In the genomic region with DNA sequence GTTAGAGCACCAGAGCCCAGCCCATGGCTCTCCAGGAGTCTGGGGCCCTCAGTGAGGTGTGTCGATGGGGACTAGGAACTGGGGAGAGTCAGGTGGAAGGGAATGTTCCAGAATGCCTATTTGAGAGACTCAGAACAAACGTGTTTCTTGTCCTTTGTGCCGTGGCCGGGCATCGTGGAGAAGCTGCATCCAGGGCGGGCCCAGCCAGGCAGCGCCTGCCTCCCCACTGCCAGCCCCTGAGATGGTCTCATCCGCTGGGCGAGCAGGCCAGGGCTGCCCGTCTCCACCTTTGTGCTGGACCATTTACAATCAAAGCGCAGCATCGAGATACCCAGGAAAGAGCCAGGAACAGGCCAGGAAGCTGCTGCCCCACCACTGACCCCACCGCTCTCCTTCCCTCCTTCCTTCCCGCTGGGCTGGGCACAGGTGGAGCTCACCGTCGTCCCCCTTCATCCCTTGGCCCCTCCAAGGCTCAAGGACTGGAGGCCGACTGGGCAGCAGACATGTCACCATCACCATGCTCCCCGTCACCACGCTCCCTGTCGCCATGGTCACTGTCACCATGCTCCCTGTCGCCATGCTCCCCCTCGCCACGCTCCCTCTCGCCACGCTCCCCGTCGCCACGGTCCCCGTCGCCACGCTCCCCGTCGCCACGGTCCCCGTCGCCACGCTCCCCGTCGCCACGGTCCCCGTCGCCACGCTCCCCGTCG, we compare ENCODE assay signal across 26 cellular contexts.
"Had no signal": no experiment of that assay in that cellular context is flagged by ENCODE, and none has a peak within 500 bp of the region (broad histone marks: within the 10 kb centered on the region; RNA-seq: fewer than 3 reads in every experiment).

No MANE protein-coding gene starts in this region.

- H3K4me1 ChIP-seq: neural progenitor cell, pancreas, prostate gland, right atrium auricular region, right lobe of liver, sigmoid colon, thyroid gland, tibial nerve, vagina had no signal

- H3K27ac ChIP-seq: neural progenitor cell, pancreas, prostate gland, right atrium auricular region, right lobe of liver, sigmoid colon, stomach, thoracic aorta, thyroid gland, tibial nerve, upper lobe of left lung, vagina had no signal

- H3K9ac ChIP-seq: neural progenitor cell had no signal

- H3K36me3 ChIP-seq: neural progenitor cell, pancreas, prostate gland, right atrium auricular region, right lobe of liver, sigmoid colon, stomach, thoracic aorta, thyroid gland, tibial nerve, upper lobe of left lung, vagina had no signal

- H3K9me3 ChIP-seq: pancreas, prostate gland, right atrium auricular region, right lobe of liver, sigmoid colon, stomach, thoracic aorta, thyroid gland, tibial nerve, upper lobe of left lung, vagina had no signal

- DNase-seq: naive thymus-derived CD4-positive, alpha-beta T cell; natural killer cell; occipital lobe; retina; sigmoid colon; small intestine; stimulated activated CD4-positive, alpha-beta T cell treated with anti-CD3 and anti-CD28 coated beads, Interleukin-15, amount 100 ng/mL, for 24 hours; stimulated activated CD4-positive, alpha-beta T cell treated with anti-CD3 and anti-CD28 coated beads, Interleukin-2, amount 100 ng/mL, for 24 hours; stimulated activated CD4-positive, alpha-beta T cell treated with anti-CD3 and anti-CD28 coated beads, Interleukin-2, amount 100 ng/mL, for 48 hours; stimulated activated CD4-positive, alpha-beta T cell treated with anti-CD3 and anti-CD28 coated beads, Interleukin-4, amount 100 ng/mL, for 24 hours; stimulated activated naive B cell treated with anti-CD40 and anti-IgM and Interleukin-4, amounts not matched to agents 10 μg/mL and 1 μg/mL and 100 μg/mL, for 72 hours; stimulated activated naive CD4-positive, alpha-beta T cell treated with Interleukin-2 at 50 U/mL for 16 hours; stomach; thyroid gland; trophoblast cell had no signal

- H3K27me3 ChIP-seq: neural progenitor cell, pancreas, right atrium auricular region, right lobe of liver, sigmoid colon, thyroid gland, upper lobe of left lung, vagina had no signal

- ATAC-seq: naive thymus-derived CD4-positive, alpha-beta T cell; natural killer cell; pancreas; right lobe of liver; stimulated activated effector memory CD8-positive, alpha-beta T cell treated with anti-CD3 and anti-CD28 coated beads, Interleukin-12 subunit alpha, Interleukin-12 subunit beta, amount 100 ng/mL, for 72 hours; stimulated activated naive B cell treated with anti-CD40 and anti-IgM and Interleukin-4, amounts not matched to agents 10 μg/mL and 1 μg/mL and 100 μg/mL, for 72 hours had no signal

- H3K4me3 ChIP-seq: neural progenitor cell, pancreas, prostate gland, right atrium auricular region, right lobe of liver, sigmoid colon, stomach, thoracic aorta, thyroid gland, tibial nerve, upper lobe of left lung, vagina had no signal

- FAIRE-seq: pancreas, small intestine, urothelium cell line had no signal
